In the genomic region with DNA sequence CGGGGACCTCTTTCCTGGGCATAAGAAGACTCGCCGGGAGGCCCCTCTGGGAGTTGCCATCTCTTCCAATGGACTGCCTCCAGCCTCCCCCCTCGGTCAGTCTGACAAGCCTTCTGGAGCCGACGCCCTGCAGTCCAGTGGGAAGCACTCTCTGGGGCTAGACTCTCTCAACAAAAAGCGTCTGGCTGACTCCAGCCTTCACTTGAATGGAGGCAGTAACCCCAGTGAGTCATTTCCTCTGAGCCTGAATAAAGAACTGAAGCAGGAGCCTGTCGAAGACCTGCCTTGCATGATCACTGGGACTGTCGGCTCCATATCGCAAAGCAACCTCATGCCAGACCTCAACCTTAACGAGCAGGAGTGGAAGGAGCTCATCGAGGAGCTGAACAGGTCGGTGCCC, we compare ENCODE assay signal across 8 cellular contexts. TPM values are rescaled to one million over a fixed set of nuclear protein-coding genes. Genes with fewer than 3 reads are reported as not detected.
A peak's percentile ranks its signal among the peaks of the same experiment; 100 is the strongest.
DNase-seq lines count a peak whose midpoint lies in the region; ATAC-seq and TF ChIP-seq lines count a peak whose summit lies in the region.

No MANE protein-coding gene starts in this region.

- H3K4me1 ChIP-seq in heart left ventricle (peaks cover 0 to 91% (median 56%) of the 10 kb centered on the region in 12 donors), MM.1S (ENCODE audit: low read length) (peaks cover 12% of the 10 kb centered on the region; the same call in 1 of the 2 replicates)

- peaks cover 37% of the 10 kb centered on the region for H3K36me3 Mint-ChIP-seq in WTC11

- H3F3A ChIP-seq in MM.1S (ENCODE audit: insufficient read depth, low read length), result peaks cover 15% of the 10 kb centered on the region

- 29 to 49% (median 32%) methylated on average over 12 to 13 of the region's 13 CpGs for WGBS in heart left ventricle, 4 donors

- H3K4me3 ChIP-seq in heart left ventricle (peak overlapping the region in 1 of 12 donors; percentile 6), MM.1S (ENCODE audit: low read length) (no peak overlapping the region)

- H3K4me3 Mint-ChIP-seq in WTC11, result no peak overlapping the region

- no peak overlapping the region for H3K9ac ChIP-seq in MM.1S (ENCODE audit: low read length)

- H3K4me2 ChIP-seq in MM.1S (ENCODE audit: low read depth, low read length), result no peak overlapping the region

- TF ChIP-seq CTCF in WTC11 (IDR thresholded peaks at IDR 0.05) (no peak), heart left ventricle (IDR thresholded peaks at IDR 0.05) (no peak), MM.1S (IDR thresholded peaks at IDR 0.05; ENCODE audit: low read length) (no peak)

- no peak for ATAC-seq in WTC11
- peak; percentile 37 to 86 (median 80) for ATAC-seq in heart left ventricle
- ATAC-seq in GM21717 (IDR thresholded peaks at IDR 0.05; ENCODE audit: unreplicated experiment), result no peak

- CTCF ChIA-PET in WTC11 (lab: Charles Lee), result interaction anchor here (1.2 kb wide), 1 partner anchor 209 kb away, joined by 3 read pairs; no protein-coding TSS in a partner anchor

- H3K27ac ChIP-seq in heart left ventricle, result peak overlapping the region in 11 of 12 donors; percentile 15 to 77 (median 53)
- no peak overlapping the region for H3K27ac ChIP-seq in MM.1S (ENCODE audit: low read length)

- 0 out of 2 replicates have a peak overlapping the region, but pooled peaks have one; percentile 38 for H3K27ac Mint-ChIP-seq in WTC11

- peaks cover 13% of the 10 kb centered on the region for H4K20me1 ChIP-seq in MM.1S (ENCODE audit: insufficient read depth, low read length)

- H3K9me2 ChIP-seq in MM.1S (replicated peaks; ENCODE audit: insufficient read depth, low read length), result no peaks in the 10 kb centered on the region

- TF ChIP-seq POLR2A in heart left ventricle (IDR thresholded peaks at IDR 0.05), result no peak

- H3K27me3 ChIP-seq in heart left ventricle (no peaks in the 10 kb centered on the region), MM.1S (replicated peaks; ENCODE audit: insufficient read depth, low read length) (no peaks in the 10 kb centered on the region)

- DNase-seq in HT1080 (ENCODE audit: low read depth) (peak; percentile 95), WTC11 (ENCODE audit: low spot score) (no peak), heart left ventricle (peak; percentile 52 to 81 (median 75)), stromal cell of bone marrow (ENCODE audit: low read depth) (peak; percentile 90), MM.1S (no peak), epidermal melanocyte (ENCODE audit: insufficient read length, low spot score) (no peak), DMS114 treated with DMSO at 0.1 percent for 48 hours (lab: John Stamatoyannopoulos, UW; ENCODE audit: unreplicated experiment) (no peak)

- H3K36me3 ChIP-seq in heart left ventricle, result peaks cover 0 to 53% (median 43%) of the 10 kb centered on the region in 9 donors
- H3K36me3 ChIP-seq in MM.1S (replicated peaks; ENCODE audit: insufficient read depth, low read length), result peaks cover 6% of the 10 kb centered on the region; the same call in 1 of the 2 replicates

- H3K79me2 ChIP-seq in MM.1S (ENCODE audit: low read length), result peaks cover 70% of the 10 kb centered on the region

- no peaks in the 10 kb centered on the region for H3K27me3 Mint-ChIP-seq in WTC11 (ENCODE audit: low read depth)

- H3K9me3 ChIP-seq in heart left ventricle, result no peaks in the 10 kb centered on the region
- no peaks in the 10 kb centered on the region for H3K9me3 ChIP-seq in MM.1S (replicated peaks; ENCODE audit: insufficient read depth, low read length)

- peaks cover 28% of the 10 kb centered on the region for H3K4me1 Mint-ChIP-seq in WTC11

- intact Hi-C loops in heart left ventricle (cut with DNase I), result loop anchor here in 4 of 10 donors (2.0 to 10.0 kb wide), 5 partner anchors 27 to 139 kb away; a partner anchor contains a TSS

- POLR2A ChIA-PET in WTC11 (lab: Charles Lee), result no interaction called here

- H2AFZ ChIP-seq in MM.1S (ENCODE audit: low read length), result no peak overlapping the region

- no peaks in the 10 kb centered on the region for H3K9me3 Mint-ChIP-seq in WTC11

TF ChIP-seq in WTC11, 78 proteins besides CTCF, POLR2A, EP300 and RAD21:
- TF ChIP-seq, protein P1, sequence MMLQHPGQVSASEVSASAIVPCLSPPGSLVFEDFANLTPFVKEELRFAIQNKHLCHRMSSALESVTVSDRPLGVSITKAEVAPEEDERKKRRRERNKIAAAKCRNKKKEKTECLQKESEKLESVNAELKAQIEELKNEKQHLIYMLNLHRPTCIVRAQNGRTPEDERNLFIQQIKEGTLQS (CRISPR knock-in tag; conservative IDR thresholded peaks at IDR 0.05), result no peak
- TF ChIP-seq, protein P2, sequence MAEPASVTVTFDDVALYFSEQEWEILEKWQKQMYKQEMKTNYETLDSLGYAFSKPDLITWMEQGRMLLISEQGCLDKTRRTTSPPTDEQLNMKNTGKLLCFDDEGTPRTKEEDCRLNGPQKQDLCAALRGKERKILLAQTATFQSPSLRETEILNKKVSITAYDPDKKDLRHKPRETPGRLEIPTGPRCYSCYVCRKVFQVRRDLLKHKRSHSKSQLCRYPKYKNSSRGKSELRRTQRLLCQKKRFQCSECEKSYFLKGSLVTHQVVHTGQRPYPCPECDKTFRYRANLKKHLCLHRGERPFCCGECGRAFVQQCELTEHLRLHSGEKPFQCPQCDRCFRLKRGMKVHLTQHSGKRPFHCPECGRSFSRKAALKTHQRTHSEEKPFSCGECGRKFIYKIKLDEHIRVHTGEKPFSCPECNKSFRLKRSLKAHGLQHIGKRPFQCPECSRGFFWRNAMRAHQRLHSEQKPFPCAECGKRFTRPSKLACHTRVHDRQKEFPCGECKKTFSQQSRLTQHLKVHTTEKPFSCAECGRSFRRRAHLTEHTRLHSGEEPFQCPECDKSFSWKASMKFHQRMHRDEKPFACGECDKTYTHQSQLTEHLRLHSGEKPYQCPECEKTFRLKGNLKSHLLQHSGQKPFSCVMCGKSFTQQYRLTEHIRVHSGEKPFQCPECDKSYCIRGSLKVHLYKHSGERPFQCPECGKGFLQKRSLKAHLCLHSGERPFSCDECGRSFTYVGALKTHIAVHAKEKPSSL (CRISPR knock-in tag; conservative IDR thresholded peaks at IDR 0.05), result no peak
TF ChIP-seq in WTC11: peak in this region for 0.

RNA-seq across cellular contexts. Expression of a gene that starts 28.4 kb away (rescaled TPM):
- 1.2 TPM in 1 of 2 replicates, not detected in the other for total RNA-seq in HT1080 (2014; rRNA removed; shearing (Covaris generic))
- 0.61 TPM in 1 of 2 replicates, not detected in the other for polyA plus RNA-seq in HT1080 (2015; cell fraction: cytosol; rRNA removed)
- polyA plus RNA-seq in HT1080 (2015; cell fraction: nucleus; rRNA removed), result 0.17 and 1.2 TPM in 2 replicates
- total RNA-seq in WTC11 (2021) (2.6 to 4.5 TPM (median 3.0 TPM) in 3 replicates), heart left ventricle (10 to 100 TPM in 4 of 9 donors, 1 to 10 TPM in 5; 4.5 to 16.7 (median 9.5) TPM)
- 10 to 100 TPM in 1 of 2 donors, 1 to 10 TPM in 1; 3.3 to 13.8 TPM for polyA plus RNA-seq in heart left ventricle

RNA-seq across cellular contexts. Expression of a gene that starts 32.8 kb away (rescaled TPM):
- 10.4 and 13.5 TPM in 2 replicates for total RNA-seq in HT1080 (2014; rRNA removed; shearing (Covaris generic))
- polyA plus RNA-seq in HT1080 (2015; cell fraction: cytosol; rRNA removed), result 17.0 and 20.2 TPM in 2 replicates
- polyA plus RNA-seq in HT1080 (2015; cell fraction: nucleus; rRNA removed), result 19.4 and 19.5 TPM in 2 replicates
- total RNA-seq in WTC11 (2021), result 40.5 to 42.2 TPM (median 42.2 TPM) in 3 replicates
- total RNA-seq in heart left ventricle, result 10 to 100 TPM in 8 of 9 donors, 1 to 10 TPM in 1; 9.5 to 18.0 (median 11.9) TPM
- polyA plus RNA-seq in heart left ventricle, result 1 to 10 TPM; 6.9 to 9.0 TPM

RNA-seq across cellular contexts. Expression of a gene that starts 41.3 kb away (rescaled TPM):
- total RNA-seq in HT1080 (2014; rRNA removed; shearing (Covaris generic)), result 185 and 198 TPM in 2 replicates
- 187 and 190 TPM in 2 replicates for polyA plus RNA-seq in HT1080 (2015; cell fraction: cytosol; rRNA removed)
- 164 and 177 TPM in 2 replicates for polyA plus RNA-seq in HT1080 (2015; cell fraction: nucleus; rRNA removed)
- total RNA-seq in WTC11 (2021) (127 to 151 TPM (median 135 TPM) in 3 replicates), heart left ventricle (100 to 1,000 TPM in 6 of 9 donors, 10 to 100 TPM in 3; 84.2 to 209 (median 112) TPM)
- 10 to 100 TPM; 49.6 to 89.7 TPM for polyA plus RNA-seq in heart left ventricle

RNA-seq across cellular contexts. Expression of a gene that starts 55.3 kb away (rescaled TPM):
- 881 and 984 TPM in 2 replicates for total RNA-seq in HT1080 (2014; rRNA removed; shearing (Covaris generic))
- 185 and 187 TPM in 2 replicates for polyA plus RNA-seq in HT1080 (2015; cell fraction: cytosol; rRNA removed)
- 318 and 351 TPM in 2 replicates for polyA plus RNA-seq in HT1080 (2015; cell fraction: nucleus; rRNA removed)
- total RNA-seq in WTC11 (2021) (78.5 to 95.2 TPM (median 86.5 TPM) in 3 replicates), heart left ventricle (100 to 1,000 TPM; 266 to 747 (median 402) TPM)
- polyA plus RNA-seq in heart left ventricle, result 100 to 1,000 TPM; 177 to 266 TPM

Comparison
In these comparisons a context has a peak if more than half of its experiments do, and no peak if none do; other contexts are left out.
1. DNase-seq: peak in HT1080 (single experiment), heart left ventricle (5 of 5) and stromal cell of bone marrow (single experiment); none in WTC11 (single experiment), MM.1S (single experiment), epidermal melanocyte (single experiment) and DMS114 treated with DMSO at 0.1 percent for 48 hours (single experiment).
2. ATAC-seq: peak in heart left ventricle (4 of 4); none in WTC11 (single experiment) and GM21717 (single experiment).